Comparison of ENCODE assay signal across 8 cellular contexts in the genomic region with DNA sequence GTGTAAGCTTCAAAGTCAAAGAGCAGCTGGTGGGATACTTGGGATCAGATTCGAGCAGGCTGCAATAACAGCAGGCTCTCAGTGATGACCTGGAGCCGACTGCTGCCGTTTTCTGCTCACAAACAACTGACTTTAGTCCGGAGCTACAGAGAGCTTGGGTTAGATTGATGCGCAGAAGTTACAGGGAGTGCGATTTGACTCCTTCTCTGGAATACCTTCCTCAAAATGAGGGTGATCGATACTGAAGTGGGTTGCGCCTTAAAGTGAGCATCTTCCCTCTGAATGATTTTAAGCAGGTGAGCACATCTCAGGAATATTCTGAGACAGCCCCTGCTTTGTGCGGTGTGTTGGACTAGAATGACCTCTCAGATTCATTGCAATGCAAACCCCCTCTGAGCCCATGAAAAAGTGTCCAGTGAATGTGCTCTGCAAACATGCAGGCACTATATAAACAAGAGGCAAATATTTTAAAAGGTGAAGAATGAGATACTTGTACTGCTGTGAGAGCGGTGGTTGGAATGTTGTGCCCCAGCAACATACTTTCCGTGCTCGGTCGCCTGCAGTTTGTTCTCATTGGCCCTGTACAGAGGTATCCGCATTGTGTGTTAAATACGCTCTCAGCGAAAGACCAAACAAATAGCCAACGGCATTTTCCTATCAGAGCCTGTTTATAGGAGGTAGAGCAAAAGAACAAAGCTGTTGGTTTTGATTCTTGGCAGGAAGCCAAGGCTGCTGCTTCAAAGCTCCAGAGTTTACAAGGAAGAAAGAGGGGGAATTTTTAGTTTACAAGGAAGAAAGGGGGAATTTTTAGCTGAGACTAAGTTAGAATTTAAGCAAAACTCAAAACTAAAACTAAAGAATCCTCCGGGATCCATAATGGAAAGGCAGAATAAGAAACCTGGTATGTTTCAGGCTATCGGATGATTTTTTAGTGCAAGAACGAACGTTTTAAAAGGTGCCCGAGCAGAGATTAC.
DNase-seq lines count a peak whose midpoint lies in the region; ATAC-seq and TF ChIP-seq lines count a peak whose summit lies in the region.

No MANE protein-coding gene starts in this region.

- peaks cover 12% of the 10 kb centered on the region for H3K36me3 Mint-ChIP-seq in Caco-2 (ENCODE audit: insufficient read depth, unreplicated experiment)
- no peaks in the 10 kb centered on the region for H3K36me3 Mint-ChIP-seq in neural crest cell (ENCODE audit: low read depth)
- H3K36me3 Mint-ChIP-seq in T-helper 17 cell (ENCODE audit: low read depth): peaks cover 2% of the 10 kb centered on the region

- H3K27me3 ChIP-seq in Caco-2 (replicated peaks; ENCODE audit: control insufficient read depth, insufficient read depth, low read length): no peaks in the 10 kb centered on the region

- H3K4me3 ChIP-seq in Caco-2 (ENCODE audit: low read depth, low read length): peak overlapping the region; percentile 21

- peaks cover 62% of the 10 kb centered on the region for H3K4me1 ChIP-seq in Caco-2

- DNase-seq in Caco-2: peak; percentile 81 to 89
- DNase-seq in NCI-H345 (lab: John Stamatoyannopoulos, UW): peak; percentile 93
- DNase-seq in neural crest cell (ENCODE audit: low read depth, low spot score): no peak
- no peak for DNase-seq in T-helper 17 cell

- intact Hi-C loops in Caco-2 (cut with micrococcal nuclease; ENCODE audit: unreplicated experiment): loop anchor here (1.0 kb wide), 1 partner anchor 98 kb away; a partner anchor contains a TSS

- TF ChIP-seq CTCF in Caco-2 (IDR thresholded peaks at IDR 0.05; ENCODE audit: insufficient read depth in 1 of 2, low read depth in 1 of 2, low read length in 1 of 2, severe bottlenecking in 1 of 2, unreplicated experiment in 1 of 2) (no peak), neural crest cell (conservative IDR thresholded peaks at IDR 0.05) (no peak)

- H3K27ac Mint-ChIP-seq in Caco-2 (ENCODE audit: unreplicated experiment) (peak overlapping the region; percentile 95), neural crest cell (ENCODE audit: unreplicated experiment) (peak overlapping the region; percentile 79), T-helper 17 cell (no peak overlapping the region)

- H3K36me3 ChIP-seq in Caco-2 (ENCODE audit: control insufficient read depth, insufficient read depth, low read length): no peaks in the 10 kb centered on the region; the same call in 1 of the 2 replicates

- CTCF ChIA-PET in Caco-2 (lab: Charles Lee): interaction anchor here (0.7 to 0.8 kb wide), 2 partner anchors 27 to 170 kb away, joined by 3 read pairs; no protein-coding TSS in a partner anchor

- H3K9me3 ChIP-seq in Caco-2: no peaks in the 10 kb centered on the region
- H3K9me3 ChIP-seq in T-helper 17 cell (ENCODE audit: control insufficient read depth, low read length, poor library complexity, severe bottlenecking): no peaks in the 10 kb centered on the region

- H3K27me3 Mint-ChIP-seq in Caco-2 (ENCODE audit: insufficient read depth, unreplicated experiment) (no peaks in the 10 kb centered on the region), neural crest cell (ENCODE audit: low read depth) (peaks cover 9% of the 10 kb centered on the region), T-helper 17 cell (no peaks in the 10 kb centered on the region)

- H3K4me3 Mint-ChIP-seq in Caco-2 (ENCODE audit: unreplicated experiment) (peak overlapping the region; percentile 69), neural crest cell (peak overlapping the region; percentile 57), T-helper 17 cell (no peak overlapping the region)

- H3K4me1 Mint-ChIP-seq in Caco-2 (ENCODE audit: low read depth, unreplicated experiment) (peaks cover 50% of the 10 kb centered on the region), neural crest cell (peaks cover 39% of the 10 kb centered on the region), T-helper 17 cell (peaks cover 19% of the 10 kb centered on the region)

- BruUV-seq in Caco-2 (replicated peaks; lab: Mats Ljungman, UMichigan): TSS peak; percentile 85

- ATAC-seq in esophagus mucosa (peak; percentile 29), GM18517 (IDR thresholded peaks at IDR 0.05; ENCODE audit: unreplicated experiment) (no peak), GM19324 (IDR thresholded peaks at IDR 0.05; ENCODE audit: low FRiP score, unreplicated experiment) (no peak), GM18867 (IDR thresholded peaks at IDR 0.05; ENCODE audit: unreplicated experiment) (no peak), T-helper 17 cell (no peak)

- no peaks in the 10 kb centered on the region for H3K9me3 Mint-ChIP-seq in Caco-2 (ENCODE audit: unreplicated experiment)
- H3K9me3 Mint-ChIP-seq in neural crest cell: no peaks in the 10 kb centered on the region

- POLR2A ChIA-PET in Caco-2 (lab: Charles Lee): interaction anchor here (0.8 to 0.9 kb wide), 2 partner anchors 97 to 98 kb away, joined by 5 read pairs; a partner anchor contains a TSS

Comparison
In these comparisons a context has a peak if more than half of its experiments do, and no peak if none do; other contexts are left out.
1. DNase-seq: peak in Caco-2 (2 of 2) and NCI-H345 (single experiment); none in neural crest cell (single experiment) and T-helper 17 cell (0 of 3).